8 cellular contexts compared by ENCODE assay signal in genomic region chr10:44310762-44311562, GRCh38.
DNase-seq lines count a peak whose midpoint lies in the region; ATAC-seq and TF ChIP-seq lines count a peak whose summit lies in the region.

No MANE protein-coding gene starts in this region.

- peak; percentile 98 for TF ChIP-seq CTCF in left ventricle myocardium inferior (IDR thresholded peaks at IDR 0.05; ENCODE audit: borderline replicate concordance)
- TF ChIP-seq CTCF in uterus (IDR thresholded peaks at IDR 0.05) = peak; percentile 91 to 99 (median 96)

- H3K36me3 ChIP-seq in SJSA1 = no peaks in the 10 kb centered on the region
- no peaks in the 10 kb centered on the region for H3K36me3 ChIP-seq in left ventricle myocardium inferior
- no peaks in the 10 kb centered on the region for H3K36me3 ChIP-seq in uterus

- DNase-seq in AG08395 (ENCODE audit: low spot score) (peak; percentile 82), SJSA1 (ENCODE audit: low read depth in 1 of 2, low spot score in 2 of 2) (peak; percentile 39 to 55), left ventricle myocardium inferior (peak; percentile 89), renal cortical epithelial cell (ENCODE audit: low read depth) (peak; percentile 36), uterus (peak; percentile 86 to 91)
- DNase-seq in activated naive CD8-positive, alpha-beta T cell treated with anti-CD3 and anti-CD28 coated beads, Interleukin-2, amount 50 U/mL, for 16 hours (ENCODE audit: low read depth, low spot score) = peak; percentile 21

- intact Hi-C loops in left ventricle myocardium inferior (cut with micrococcal nuclease) = loop anchor here (10.0 kb wide), 1 partner anchor 626 kb away; no protein-coding TSS in a partner anchor
- intact Hi-C loops in uterus (cut with DNase I; ENCODE audit: low total_unique reads) = loop anchor here (10.0 kb wide), 1 partner anchor 616 kb away; no protein-coding TSS in a partner anchor

- ATAC-seq in GM18870 (IDR thresholded peaks at IDR 0.05; ENCODE audit: unreplicated experiment) (peak; percentile 48), HG03108 (IDR thresholded peaks at IDR 0.05; ENCODE audit: unreplicated experiment) (peak; percentile 85)

- peak in 1 of 2 donors; percentile 31 for TF ChIP-seq POLR2A in uterus (IDR thresholded peaks at IDR 0.05)

- H3K4me1 ChIP-seq in SJSA1 (replicated peaks) = peaks cover 4% of the 10 kb centered on the region; the same call in 1 of the 2 replicates
- peaks cover 13% of the 10 kb centered on the region for H3K4me1 ChIP-seq in left ventricle myocardium inferior
- peaks cover 0 to 4% of the 10 kb centered on the region in 2 donors for H3K4me1 ChIP-seq in uterus

- H3K27ac ChIP-seq in SJSA1 (no peak overlapping the region), left ventricle myocardium inferior (replicated peaks) (peak overlapping the region; percentile 68), uterus (peak overlapping the region; percentile 44 to 48)

- H3K4me3 ChIP-seq in SJSA1 (no peak overlapping the region), left ventricle myocardium inferior (peak overlapping the region; percentile 67), uterus (peak overlapping the region in 1 of 2 donors; percentile 31)

- H3K27me3 ChIP-seq in SJSA1 (replicated peaks) (no peaks in the 10 kb centered on the region), left ventricle myocardium inferior (ENCODE audit: low read depth) (no peaks in the 10 kb centered on the region), uterus (no peaks in the 10 kb centered on the region)

- H3K9me3 ChIP-seq in SJSA1 (replicated peaks) = no peaks in the 10 kb centered on the region
- H3K9me3 ChIP-seq in left ventricle myocardium inferior (replicated peaks) = no peaks in the 10 kb centered on the region
- H3K9me3 ChIP-seq in uterus = no peaks in the 10 kb centered on the region

Comparison
In these comparisons a context has a peak if more than half of its experiments do, and no peak if none do; other contexts are left out.
1. DNase-seq: peak in every context shown above with its lines; median percentile 89 in left ventricle myocardium inferior; 88 in uterus; 82 in AG08395; 47 in SJSA1; 36 in renal cortical epithelial cell; 21 in activated naive CD8-positive, alpha-beta T cell treated with anti-CD3 and anti-CD28 coated beads, Interleukin-2, amount 50 U/mL, for 16 hours.